ENCODE assay signal across 16 cellular contexts in genomic region chr3:139634236-139634635, GRCh38. TPM values are rescaled to one million over a fixed set of nuclear protein-coding genes. Genes with fewer than 3 reads are reported as not detected.
A peak's percentile ranks its signal among the peaks of the same experiment; 100 is the strongest.
DNase-seq lines count a peak whose midpoint lies in the region; FAIRE-seq and TF ChIP-seq lines count a peak whose summit lies in the region.
"Had no signal": no experiment of that assay in that cellular context is flagged by ENCODE, and none has a peak within 500 bp of the region (broad histone marks: within the 10 kb centered on the region; RNA-seq: fewer than 3 reads in every experiment).

No MANE protein-coding gene starts in this region.

- no peak overlapping the region for H3K23ac ChIP-seq in neuronal stem cell (ENCODE audit: low read depth, low read length, poor library complexity)

- TF ChIP-seq CTCF in HFF-Myc (IDR thresholded peaks at IDR 0.05; ENCODE audit: low read depth, low read length, missing control alignments) (no peak), astrocyte (IDR thresholded peaks at IDR 0.05; ENCODE audit: insufficient read depth, low read depth, low read length) (no peak), colonic mucosa (IDR thresholded peaks at IDR 0.05) (no peak)

- H3K36me3 ChIP-seq in astrocyte (ENCODE audit: insufficient read depth, low read length), result no peaks in the 10 kb centered on the region
- H3K36me3 ChIP-seq in neuronal stem cell (replicated peaks in 1 of 2; ENCODE audit: control insufficient read depth in 2 of 2, insufficient read depth in 2 of 2, low read length in 2 of 2), result no peaks in the 10 kb centered on the region
- H3K36me3 ChIP-seq in colonic mucosa, result no peaks in the 10 kb centered on the region

- no peak for FAIRE-seq in astrocyte (lab: Jason Lieb, UNC)
- FAIRE-seq: A204.1, HepG2, HTR-8/SVneo had no signal

- H3K18ac ChIP-seq in neuronal stem cell (ENCODE audit: low read length), result peak overlapping the region; percentile 15

- no peak overlapping the region for H3K4me3 Mint-ChIP-seq in astrocyte (ENCODE audit: unreplicated experiment)
- H3K4me3 Mint-ChIP-seq: B cell; CD4-positive, alpha-beta T cell had no signal

- DNase-seq in HFF-Myc (ENCODE audit: extremely low read depth, low read depth) (peak; percentile 33), astrocyte (ENCODE audit: low read depth) (peak; percentile 26), fibroblast of peridontal ligament (ENCODE audit: extremely low read depth) (peak; percentile 62), neuronal stem cell (ENCODE audit: low spot score) (no peak), colonic mucosa (no peak), cerebellum (ENCODE audit: low spot score) (no peak)
- no peak for DNase-seq in stimulated activated naive CD4-positive, alpha-beta T cell (lab: John Stamatoyannopoulos, UW)
- DNase-seq: C1 segment of cervical spinal cord; CD4-positive, alpha-beta T cell; DMS153; HCEC 1CT had no signal

- no peak overlapping the region for H2BK15ac ChIP-seq in neuronal stem cell (ENCODE audit: low read length)

- H3K4me3 ChIP-seq in HFF-Myc (replicated peaks; ENCODE audit: low read depth, low read length) (no peak overlapping the region), astrocyte (ENCODE audit: insufficient read depth, low read depth, low read length) (no peak overlapping the region), neuronal stem cell (ENCODE audit: low read length in 2 of 2) (no peak overlapping the region), colonic mucosa (no peak overlapping the region)

- H3K79me1 ChIP-seq in neuronal stem cell (ENCODE audit: low read depth, low read length), result no peaks in the 10 kb centered on the region

- no peak overlapping the region for H2BK5ac ChIP-seq in neuronal stem cell (ENCODE audit: low read length)

- no peak overlapping the region for H4K8ac ChIP-seq in neuronal stem cell (ENCODE audit: low read depth, low read length)

- H3K36me3 Mint-ChIP-seq in astrocyte (ENCODE audit: low read depth, unreplicated experiment), result no peaks in the 10 kb centered on the region

- no peaks in the 10 kb centered on the region for H4K20me1 ChIP-seq in astrocyte (ENCODE audit: insufficient read depth, low read length)

- no peaks in the 10 kb centered on the region for H3K4me1 ChIP-seq in astrocyte (ENCODE audit: insufficient read depth, low read length)
- H3K4me1 ChIP-seq in neuronal stem cell (ENCODE audit: control insufficient read depth in 2 of 2, insufficient read depth in 1 of 2, low read depth in 1 of 2, low read length in 2 of 2), result peaks cover 0 to 2% of the 10 kb centered on the region in 2 donors
- no peaks in the 10 kb centered on the region for H3K4me1 ChIP-seq in colonic mucosa

- H3K27ac ChIP-seq in astrocyte (ENCODE audit: low read depth, low read length) (no peak overlapping the region), neuronal stem cell (replicated peaks; ENCODE audit: low read length) (no peak overlapping the region), colonic mucosa (no peak overlapping the region)

- intact Hi-C loops in colonic mucosa (cut with DNase I), result no loop called here

- H3K9me3 Mint-ChIP-seq in astrocyte (ENCODE audit: unreplicated experiment), result no peaks in the 10 kb centered on the region

- H3K27me3 Mint-ChIP-seq in astrocyte (ENCODE audit: low read depth, unreplicated experiment), result peaks cover 25% of the 10 kb centered on the region
- H3K27me3 Mint-ChIP-seq: B cell; CD4-positive, alpha-beta T cell had no signal

- H4K91ac ChIP-seq in neuronal stem cell (ENCODE audit: low read depth, low read length, poor library complexity), result no peak overlapping the region

- no peak overlapping the region for H3K4ac ChIP-seq in neuronal stem cell (ENCODE audit: low read length)

- no peak overlapping the region for H3K14ac ChIP-seq in neuronal stem cell (ENCODE audit: low read length)

- WGBS in neuronal stem cell (ENCODE audit: extremely low coverage in 2 of 2, insufficient read length in 2 of 2, insufficient replicate concordance in 1 of 2), 2 donors, result no CpG with 5 or more reads among the region's 12 CpGs

- H3K4me1 Mint-ChIP-seq in astrocyte (ENCODE audit: low read depth, unreplicated experiment), result no peaks in the 10 kb centered on the region
- H3K4me1 Mint-ChIP-seq: B cell had no signal

- no peak overlapping the region for H2AFZ ChIP-seq in astrocyte (ENCODE audit: low read depth, low read length)
- H2AFZ ChIP-seq in neuronal stem cell (ENCODE audit: low read length), result no peak overlapping the region

- H3K9me3 ChIP-seq in astrocyte (ENCODE audit: insufficient read depth, low read depth, low read length) (no peaks in the 10 kb centered on the region), neuronal stem cell (replicated peaks in 1 of 2; ENCODE audit: control insufficient read depth in 2 of 2, insufficient read depth in 1 of 2, low read depth in 1 of 2, low read length in 2 of 2) (no peaks in the 10 kb centered on the region), colonic mucosa (no peaks in the 10 kb centered on the region)

- H3K79me2 ChIP-seq in astrocyte (ENCODE audit: insufficient read depth, low read length), result no peaks in the 10 kb centered on the region

- H2BK12ac ChIP-seq in neuronal stem cell (ENCODE audit: low read length), result no peak overlapping the region

- H3K4me2 ChIP-seq in astrocyte (ENCODE audit: low read length) (no peak overlapping the region), neuronal stem cell (ENCODE audit: insufficient read depth, low read length, poor library complexity, severe bottlenecking) (no peak overlapping the region)

- H2AK5ac ChIP-seq in neuronal stem cell (ENCODE audit: low read depth, low read length), result no peak overlapping the region

- H3K9ac ChIP-seq in astrocyte (ENCODE audit: low read length), result no peak overlapping the region
- H3K9ac ChIP-seq in neuronal stem cell (ENCODE audit: low read depth, low read length, poor library complexity), result no peak overlapping the region
- no peak overlapping the region for H3K9ac ChIP-seq in colonic mucosa (ENCODE audit: low read depth in 2 of 2, low read length in 2 of 2)

- no peak overlapping the region for H3K27ac Mint-ChIP-seq in astrocyte (ENCODE audit: unreplicated experiment)
- H3K27ac Mint-ChIP-seq: B cell; CD4-positive, alpha-beta T cell had no signal

- H3K27me3 ChIP-seq in astrocyte (ENCODE audit: insufficient read depth, low read length), result no peaks in the 10 kb centered on the region
- no peaks in the 10 kb centered on the region for H3K27me3 ChIP-seq in neuronal stem cell (ENCODE audit: control insufficient read depth in 3 of 3, insufficient read depth in 3 of 3, low read depth in 1 of 3, low read length in 3 of 3)
- H3K27me3 ChIP-seq in colonic mucosa, result no peaks in the 10 kb centered on the region

- H2BK120ac ChIP-seq in neuronal stem cell (ENCODE audit: low read depth, low read length), result no peak overlapping the region

RNA-seq across cellular contexts. Expression of gene NMNAT3, which starts 43.5 kb away (rescaled TPM):
- 1.3 and 2.5 TPM in 2 replicates for total RNA-seq in astrocyte
- polyA plus RNA-seq in neuronal stem cell (2013, experiment 1 of 2), result 0.20 TPM
- 0.24 TPM for polyA plus RNA-seq in neuronal stem cell (2013, experiment 2 of 2)
- 1 to 10 TPM; 4.5 to 4.6 TPM for total RNA-seq in colonic mucosa
- 8.2 TPM for total RNA-seq in cerebellum
- total RNA-seq: H4 had no signal

Comparison
In these comparisons a context has a peak if more than half of its experiments do, and no peak if none do; other contexts are left out.
1. DNase-seq: peak in HFF-Myc (single experiment), astrocyte (single experiment) and fibroblast of peridontal ligament (single experiment); none in neuronal stem cell (single experiment), colonic mucosa (single experiment), stimulated activated naive CD4-positive, alpha-beta T cell (0 of 6) and cerebellum (single experiment).